In the genomic region with DNA sequence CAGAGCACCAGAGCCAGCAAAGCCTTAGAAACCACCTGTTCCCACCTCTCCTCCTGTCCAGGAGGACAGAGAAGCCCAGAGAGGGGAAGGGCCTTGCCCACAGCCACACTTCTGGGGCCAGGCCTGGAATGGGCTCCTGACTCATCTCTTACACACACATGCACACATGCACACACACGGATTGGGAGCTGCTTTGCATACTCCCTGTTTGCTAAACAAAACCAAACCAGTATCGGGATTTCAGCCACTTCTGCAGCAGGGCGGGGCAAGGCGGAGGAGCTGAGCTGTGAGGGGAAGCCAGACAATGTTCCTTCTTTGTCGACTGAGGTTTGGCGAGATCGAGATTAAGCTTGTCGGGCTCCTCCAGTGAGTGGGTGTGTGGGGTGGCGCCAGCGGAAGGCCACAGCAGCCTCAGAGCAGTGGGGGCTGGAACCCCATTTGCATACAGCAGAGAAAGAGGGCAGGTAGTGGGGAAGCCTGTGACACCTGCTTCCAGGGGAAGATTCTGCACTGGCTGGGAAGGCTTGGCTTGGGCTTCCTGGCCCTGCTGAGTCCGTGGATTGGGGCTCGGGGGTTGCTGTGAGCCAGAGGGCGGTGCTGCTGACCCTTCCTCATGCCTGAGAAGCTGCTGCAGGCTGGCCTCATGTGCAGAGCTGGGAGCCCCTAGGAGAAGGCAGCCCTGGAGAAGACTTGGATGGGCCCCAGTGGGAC, we compare ENCODE assay signal across 8 cellular contexts. TPM values are rescaled to one million over a fixed set of nuclear protein-coding genes. Genes with fewer than 3 reads are reported as not detected.
DNase-seq lines count a peak whose midpoint lies in the region; ATAC-seq and TF ChIP-seq lines count a peak whose summit lies in the region.

No MANE protein-coding gene starts in this region.

- H4K20me1 ChIP-seq in BLaER1 = no peaks in the 10 kb centered on the region

- peak overlapping the region; percentile 23; the same call in 1 of the 2 replicates for H3K27ac ChIP-seq in BLaER1
- H3K27ac ChIP-seq in Peyer's patch = no peak overlapping the region

- H3K9ac ChIP-seq in BLaER1 = peak overlapping the region; percentile 32; the same call in 1 of the 2 replicates

- TF ChIP-seq POLR2A in Peyer's patch (IDR thresholded peaks at IDR 0.05) = no peak

- H3K4me1 ChIP-seq in BLaER1 (peaks cover 94% of the 10 kb centered on the region), Peyer's patch (no peaks in the 10 kb centered on the region)

- H3K9me3 ChIP-seq in BLaER1 = no peaks in the 10 kb centered on the region
- no peaks in the 10 kb centered on the region for H3K9me3 ChIP-seq in Peyer's patch

- no peak overlapping the region for H3K4me3 ChIP-seq in BLaER1
- no peak overlapping the region for H3K4me3 ChIP-seq in Peyer's patch

- no peak for TF ChIP-seq CTCF in Peyer's patch (IDR thresholded peaks at IDR 0.05)

- ATAC-seq in GM21515 (IDR thresholded peaks at IDR 0.05; ENCODE audit: unreplicated experiment) (peak; percentile 55), GM18517 (IDR thresholded peaks at IDR 0.05; ENCODE audit: unreplicated experiment) (no peak)

- H3K36me3 ChIP-seq in BLaER1 = no peaks in the 10 kb centered on the region
- H3K36me3 ChIP-seq in Peyer's patch = no peaks in the 10 kb centered on the region

- DNase-seq in Peyer's patch (peak; percentile 46 to 64 (median 51)), glomerular visceral epithelial cell (ENCODE audit: extremely low spot score) (peak; percentile 35), cerebellar nuclear complex (lab: John Stamatoyannopoulos, UW) (no peak), T-helper 2 cell (no peak)
- DNase-seq in activated naive CD4-positive, alpha-beta T cell (lab: John Stamatoyannopoulos, UW) = no peak

- H3K4me2 ChIP-seq in BLaER1 = peak overlapping the region; percentile 89

- H3K27me3 ChIP-seq in BLaER1 (no peaks in the 10 kb centered on the region), Peyer's patch (no peaks in the 10 kb centered on the region)

RNA-seq across cellular contexts. Expression of a gene that starts 16.1 kb away (rescaled TPM):
- total RNA-seq in Peyer's patch = 1 to 10 TPM in 2 of 4 donors, under 1 TPM in 1, not detected in 1; 0.88 to 2.7 (median 2.4) TPM

RNA-seq across cellular contexts. Expression of a gene that starts 36.2 kb away (rescaled TPM):
- total RNA-seq in Peyer's patch = 100 to 1,000 TPM in 1 of 4 donors, 10 to 100 TPM in 3; 63.7 to 103 (median 73.5) TPM

RNA-seq across cellular contexts. Expression of a gene that starts 50.1 kb away (rescaled TPM):
- 100 to 1,000 TPM in 1 of 4 donors, 10 to 100 TPM in 3; 38.4 to 155 (median 81.6) TPM for total RNA-seq in Peyer's patch

Comparison
In these comparisons a context has a peak if more than half of its experiments do, and no peak if none do; other contexts are left out.
1. DNase-seq: peak in Peyer's patch (3 of 3) and glomerular visceral epithelial cell (single experiment); none in cerebellar nuclear complex (0 of 2), activated naive CD4-positive, alpha-beta T cell (0 of 4) and T-helper 2 cell (0 of 5).